8 cellular contexts compared by ENCODE assay signal in the genomic region with DNA sequence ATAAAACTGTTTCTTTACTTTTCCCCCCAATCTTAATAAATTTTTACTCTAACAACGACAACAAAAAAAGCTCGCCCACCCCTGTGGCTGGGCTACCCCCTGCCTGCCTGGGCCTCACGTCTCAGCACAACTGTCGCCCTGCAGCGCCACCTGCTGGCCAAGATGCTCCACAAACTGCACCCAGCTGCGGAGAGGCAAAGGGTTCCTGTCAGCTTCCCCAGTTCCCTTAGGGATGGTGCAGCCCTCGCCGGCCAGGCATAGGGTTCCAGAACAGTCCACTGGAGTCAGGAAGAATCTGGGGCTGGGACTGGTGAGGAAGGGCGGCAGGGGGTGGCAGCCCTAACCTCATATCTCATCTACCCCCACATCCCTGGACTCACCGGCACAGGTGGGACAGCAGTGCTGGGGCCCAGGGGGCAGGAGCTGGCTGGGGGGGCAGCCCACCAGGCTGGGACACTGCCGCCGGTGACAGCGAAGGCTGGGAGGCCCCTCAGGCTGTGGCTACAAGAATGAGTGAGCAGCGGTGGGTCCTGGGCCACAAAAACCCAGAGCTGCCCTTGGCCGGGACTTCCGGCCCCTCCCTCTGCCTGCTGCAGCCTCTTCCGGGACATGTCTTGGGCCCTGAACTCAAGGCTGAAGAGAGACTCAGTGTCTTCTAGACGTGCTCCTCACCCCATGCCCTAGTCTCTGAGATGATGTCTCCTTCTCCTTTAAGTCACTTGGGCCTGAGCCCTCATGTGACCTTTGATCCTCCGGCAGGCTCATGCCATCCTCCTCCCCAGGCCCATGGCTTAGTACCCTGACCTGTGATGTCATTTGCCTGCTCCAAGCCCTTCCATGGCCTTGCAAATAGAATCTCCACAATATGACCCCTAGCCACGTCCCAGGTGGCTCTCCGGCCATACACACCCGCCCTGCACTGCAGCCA. TPM values are rescaled to one million over a fixed set of nuclear protein-coding genes. Genes with fewer than 3 reads are reported as not detected.
DNase-seq lines count a peak whose midpoint lies in the region; ATAC-seq, FAIRE-seq and TF ChIP-seq lines count a peak whose summit lies in the region.

No MANE protein-coding gene starts in this region.

- TF ChIP-seq POLR2A in A549 (IDR thresholded peaks at IDR 0.05; ENCODE audit: low read length) = no peak

- H3K9me3 ChIP-seq in A549 = no peaks in the 10 kb centered on the region

- WGBS in A549 (ENCODE audit: missing lambda C conversion rate) = 47% methylated on average over 18 of the region's 22 CpGs

- no peak overlapping the region for H3K4me2 ChIP-seq in A549

- peak; percentile 41 to 80 for ATAC-seq in A549
- ATAC-seq in HG03175 (IDR thresholded peaks at IDR 0.05; ENCODE audit: unreplicated experiment) = peak; percentile 56

- TF ChIP-seq RAD21 in A549 (conservative IDR thresholded peaks at IDR 0.05 in 1 of 2, IDR thresholded peaks at IDR 0.05 in 1 of 2) = peak; percentile 76 to 78

- no peak overlapping the region for H3K27ac ChIP-seq in A549
- H3K27ac ChIP-seq in coronary artery = no peak overlapping the region

- no peak for FAIRE-seq in A549 (lab: Jason Lieb, UNC)
- peak; percentile 84 for FAIRE-seq in GM18507 (lab: Jason Lieb, UNC)

- TF ChIP-seq CTCF in A549 (IDR thresholded peaks at IDR 0.05) = peak; percentile 91
- TF ChIP-seq CTCF in coronary artery (IDR thresholded peaks at IDR 0.05) = peak; percentile 90

- no peak for TF ChIP-seq EP300 in A549 (IDR thresholded peaks at IDR 0.05)

- H3K4me3 ChIP-seq in A549 = no peak overlapping the region
- H3K4me3 ChIP-seq in coronary artery = peak overlapping the region; percentile 18

- CTCF ChIA-PET in A549 (lab: Yijun Ruan, JAX) = interaction anchor here (0.5 to 9.4 kb wide), 61 partner anchors 8 to 540 kb away, joined by 3 to 225 read pairs (median 4); a partner anchor contains a TSS

- POLR2A ChIA-PET in A549 (lab: Yijun Ruan, JAX) = no interaction called here

- DNase-seq in A549 (ENCODE audit: low read depth in 1 of 2, low spot score in 1 of 2) = peak; percentile 74 to 93
- peak; percentile 88 for DNase-seq in GM18507 (ENCODE audit: extremely low spot score, insufficient read length, low read depth)
- DNase-seq in NCI-H774 (lab: John Stamatoyannopoulos, UW) = peak; percentile 39
- peak; percentile 88 for DNase-seq in activated CD4-positive, alpha-beta T cell treated with anti-CD3 and anti-CD28 coated beads, Interleukin-2, amount 50 U/mL, for 1 hour
- DNase-seq in coronary artery (ENCODE audit: low spot score) = no peak
- peak; percentile 78 for DNase-seq in medulla oblongata (ENCODE audit: extremely low spot score)
- DNase-seq in stimulated activated CD8-positive, alpha-beta memory T cell treated with anti-CD3 and anti-CD28 coated beads, Interleukin-15, amount 100 ng/mL, for 4 hours (ENCODE audit: low read depth in 2 of 2) = peak; percentile 53 to 61

- H3K4me1 ChIP-seq in A549 = no peaks in the 10 kb centered on the region

TF ChIP-seq in A549, 52 proteins besides CTCF, POLR2A, EP300 and RAD21:
- TF ChIP-seq SMC3 (IDR thresholded peaks at IDR 0.05) = peak; percentile 72
- TF ChIP-seq, protein P1, sequence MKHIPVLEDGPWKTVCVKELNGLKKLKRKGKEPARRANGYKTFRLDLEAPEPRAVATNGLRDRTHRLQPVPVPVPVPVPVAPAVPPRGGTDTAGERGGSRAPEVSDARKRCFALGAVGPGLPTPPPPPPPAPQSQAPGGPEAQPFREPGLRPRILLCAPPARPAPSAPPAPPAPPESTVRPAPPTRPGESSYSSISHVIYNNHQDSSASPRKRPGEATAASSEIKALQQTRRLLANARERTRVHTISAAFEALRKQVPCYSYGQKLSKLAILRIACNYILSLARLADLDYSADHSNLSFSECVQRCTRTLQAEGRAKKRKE (CRISPR knock-in tag; IDR thresholded peaks at IDR 0.05; ENCODE audit: low read depth) = no peak
TF ChIP-seq in A549: peak in this region for 1.

RNA-seq across cellular contexts. Expression of a gene that starts 21.2 kb away (rescaled TPM):
- polyA plus RNA-seq in A549 (2011; rRNA removed) (155 and 180 TPM in 2 replicates), A549 (2017; fragmentation: RNase III; extraction: RNeasy Plus Mini Kit Qiagen cat#74134 plus additional on column Dnase treatment) (201 to 230 TPM (median 229 TPM) in 3 replicates)
- 386 and 423 TPM in 2 replicates for polyA plus RNA-seq in A549 (2012; cell fraction: cytosol; rRNA removed)
- polyA plus RNA-seq in A549 (2012; cell fraction: nucleus; rRNA removed) = 183 and 192 TPM in 2 replicates
- 46.3 and 46.9 TPM in 2 replicates for polyA minus RNA-seq in A549 (2011; rRNA and poly(A)+ RNA removed)

RNA-seq across cellular contexts. Expression of a gene that starts 26.6 kb away (rescaled TPM):
- polyA plus RNA-seq in A549 (2011; rRNA removed) = 0.05 TPM in 1 of 2 replicates, not detected in the other
- 0.03 and 0.06 TPM in 2 replicates for polyA plus RNA-seq in A549 (2012; cell fraction: cytosol; rRNA removed)
- 0.15 and 0.31 TPM in 2 replicates for polyA plus RNA-seq in A549 (2012; cell fraction: nucleus; rRNA removed)
- 0.07 to 0.18 TPM (median 0.14 TPM) in 3 replicates for polyA plus RNA-seq in A549 (2017; fragmentation: RNase III; extraction: RNeasy Plus Mini Kit Qiagen cat#74134 plus additional on column Dnase treatment)
- polyA minus RNA-seq in A549 (2011; rRNA and poly(A)+ RNA removed) = not detected in 2 replicates

RNA-seq across cellular contexts. Expression of a gene that starts 53.7 kb away (rescaled TPM):
- 0.43 and 0.60 TPM in 2 replicates for polyA plus RNA-seq in A549 (2011; rRNA removed)
- 0.70 and 1.1 TPM in 2 replicates for polyA plus RNA-seq in A549 (2012; cell fraction: cytosol; rRNA removed)
- polyA plus RNA-seq in A549 (2012; cell fraction: nucleus; rRNA removed) = 2.1 and 2.7 TPM in 2 replicates
- polyA plus RNA-seq in A549 (2017; fragmentation: RNase III; extraction: RNeasy Plus Mini Kit Qiagen cat#74134 plus additional on column Dnase treatment) = 3.2 to 3.4 TPM (median 3.4 TPM) in 3 replicates
- polyA minus RNA-seq in A549 (2011; rRNA and poly(A)+ RNA removed) = 1.7 and 3.0 TPM in 2 replicates

RNA-seq across cellular contexts. Expression of a gene that starts 53.8 kb away (rescaled TPM):
- 5.5 and 6.5 TPM in 2 replicates for polyA plus RNA-seq in A549 (2011; rRNA removed)
- polyA plus RNA-seq in A549 (2012; cell fraction: cytosol; rRNA removed) = 8.4 and 11.0 TPM in 2 replicates
- polyA plus RNA-seq in A549 (2012; cell fraction: nucleus; rRNA removed) = 24.9 and 30.2 TPM in 2 replicates
- polyA plus RNA-seq in A549 (2017; fragmentation: RNase III; extraction: RNeasy Plus Mini Kit Qiagen cat#74134 plus additional on column Dnase treatment) = 6.1 to 9.7 TPM (median 8.7 TPM) in 3 replicates
- polyA minus RNA-seq in A549 (2011; rRNA and poly(A)+ RNA removed) = 9.4 and 14.7 TPM in 2 replicates
